ENCODE assay signal across 28 cellular contexts in the genomic region with DNA sequence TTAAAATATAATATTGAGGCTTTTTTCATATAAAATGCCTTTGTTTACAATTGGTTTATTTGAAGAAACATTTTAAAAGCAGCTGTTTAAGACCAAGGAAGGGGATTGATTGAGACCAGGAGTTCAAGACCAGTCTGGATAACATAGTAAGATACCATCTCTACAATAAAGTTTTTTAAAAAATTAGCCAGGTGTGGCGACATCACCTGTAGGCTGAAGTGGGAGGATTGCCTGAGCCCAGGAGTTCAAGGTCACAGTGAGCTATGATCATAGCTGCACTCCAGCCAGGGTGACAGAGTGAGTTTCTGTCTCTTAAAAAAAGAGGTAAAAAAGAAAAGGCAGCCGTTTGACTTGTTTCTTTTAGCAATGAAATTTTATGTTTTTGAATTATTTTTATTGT.
A peak's percentile ranks its signal among the peaks of the same experiment; 100 is the strongest.
DNase-seq lines count a peak whose midpoint lies in the region; ATAC-seq and TF ChIP-seq lines count a peak whose summit lies in the region.
"Had no signal": no experiment of that assay in that cellular context is flagged by ENCODE, and none has a peak within 500 bp of the region (broad histone marks: within the 10 kb centered on the region; RNA-seq: fewer than 3 reads in every experiment).

No MANE protein-coding gene starts in this region.

- no peak overlapping the region for H3K4me3 Mint-ChIP-seq in activated T-cell treated with anti-CD3 and anti-CD28 coated beads, Interleukin-2, amount 50 U/mL, for 24 hours
- peak overlapping the region in 3 of 4 donors; percentile 44 to 75 (median 60) for H3K4me3 Mint-ChIP-seq in IgD-negative memory B cell
- no peak overlapping the region for H3K4me3 Mint-ChIP-seq in stimulated activated memory B cell treated with anti-CD40 and anti-IgM and Interleukin-4, amounts not matched to agents 10 μg/mL and 1 μg/mL and 100 μg/mL, for 72 hours

- H3K27ac Mint-ChIP-seq in activated T-cell treated with anti-CD3 and anti-CD28 coated beads, Interleukin-2, amount 50 U/mL, for 24 hours = peak overlapping the region; percentile 40
- peak overlapping the region in 2 of 3 donors; percentile 25 to 67 for H3K27ac Mint-ChIP-seq in IgD-negative memory B cell
- H3K27ac Mint-ChIP-seq in stimulated activated memory B cell treated with anti-CD40 and anti-IgM and Interleukin-4, amounts not matched to agents 10 μg/mL and 1 μg/mL and 100 μg/mL, for 72 hours = peak overlapping the region; percentile 85

- DNase-seq in activated T-cell treated with anti-CD3 and anti-CD28 coated beads, Interleukin-2, amount 50 U/mL, for 24 hours = no peak
- DNase-seq in activated T-cell treated with anti-CD3 and anti-CD28 coated beads, Interleukin-2, amount 50 U/mL, for 1 hour = no peak
- DNase-seq in left lobe of liver (ENCODE audit: low spot score) (no peak), NCI-H2227 (lab: John Stamatoyannopoulos, UW; ENCODE audit: unreplicated experiment) (no peak), GM13976 (ENCODE audit: low spot score) (no peak), anterior cingulate cortex (lab: John Stamatoyannopoulos, UW) (no peak)
- DNase-seq: activated CD4-positive, alpha-beta T cell treated with anti-CD3 and anti-CD28 coated beads for 36 hours; activated CD8-positive, alpha-beta memory T cell treated with anti-CD3 and anti-CD28 coated beads for 24 hours; activated gamma-delta T cell treated with Interleukin-2 at 50 U/mL for 16 hours; activated naive CD8-positive, alpha-beta T cell treated with anti-CD3 and anti-CD28 coated beads, Interleukin-2, amount 50 U/mL, for 24 hours; AML-193; central memory CD4-positive, alpha-beta T cell; cortex of kidney; DMS53; erythroblast; NCI-H1092; NCI-H187 treated with DMSO at 0.1 percent for 48 hours; NCI-H226; NCI-H69; posterior cingulate gyrus; SHP77; small intestine; stimulated activated CD4-positive, alpha-beta T cell treated with anti-CD3 and anti-CD28 coated beads, Interleukin-1b, Interleukin-23, amount 100 ng/mL, for 48 hours; testis had no signal

- in situ Hi-C loops in GM13976 (cut with MboI; ENCODE audit: low sequenced_read_pairs, unreplicated experiment) = no loop called here

- no peaks in the 10 kb centered on the region for H3K9me3 Mint-ChIP-seq in activated T-cell treated with anti-CD3 and anti-CD28 coated beads, Interleukin-2, amount 50 U/mL, for 24 hours
- H3K9me3 Mint-ChIP-seq in IgD-negative memory B cell = no peaks in the 10 kb centered on the region
- H3K9me3 Mint-ChIP-seq in stimulated activated memory B cell treated with anti-CD40 and anti-IgM and Interleukin-4, amounts not matched to agents 10 μg/mL and 1 μg/mL and 100 μg/mL, for 72 hours = no peaks in the 10 kb centered on the region
- H3K9me3 Mint-ChIP-seq: activated naive CD8-positive, alpha-beta T cell treated with anti-CD3 and anti-CD28 coated beads, Interleukin-2, amount 50 U/mL, for 24 hours; stimulated activated naive CD8-positive, alpha-beta T cell treated with anti-CD3 and anti-CD28 coated beads, Interleukin-15, Interleukin-2, amounts not matched to agents 100 ng/mL and 50 ng/mL, for 24 hours had no signal

- TF ChIP-seq CTCF in GM13976 (IDR thresholded peaks at IDR 0.05; ENCODE audit: borderline replicate concordance, control extremely low read depth, extremely low read depth, insufficient read depth, missing control alignments) = no peak

- H3K36me3 Mint-ChIP-seq in activated T-cell treated with anti-CD3 and anti-CD28 coated beads, Interleukin-2, amount 50 U/mL, for 24 hours (ENCODE audit: low read depth) = peaks cover 69% of the 10 kb centered on the region
- peaks cover 7% of the 10 kb centered on the region for H3K36me3 Mint-ChIP-seq in IgD-negative memory B cell
- peaks cover 25% of the 10 kb centered on the region for H3K36me3 Mint-ChIP-seq in stimulated activated memory B cell treated with anti-CD40 and anti-IgM and Interleukin-4, amounts not matched to agents 10 μg/mL and 1 μg/mL and 100 μg/mL, for 72 hours

- peaks cover 23% of the 10 kb centered on the region for H3K4me1 Mint-ChIP-seq in activated T-cell treated with anti-CD3 and anti-CD28 coated beads, Interleukin-2, amount 50 U/mL, for 24 hours (ENCODE audit: low read depth)
- peaks cover 21 to 34% (median 29%) of the 10 kb centered on the region in 3 donors for H3K4me1 Mint-ChIP-seq in IgD-negative memory B cell
- H3K4me1 Mint-ChIP-seq in stimulated activated memory B cell treated with anti-CD40 and anti-IgM and Interleukin-4, amounts not matched to agents 10 μg/mL and 1 μg/mL and 100 μg/mL, for 72 hours = peaks cover 33% of the 10 kb centered on the region

- H3K27me3 Mint-ChIP-seq in activated T-cell treated with anti-CD3 and anti-CD28 coated beads, Interleukin-2, amount 50 U/mL, for 24 hours = no peaks in the 10 kb centered on the region
- no peaks in the 10 kb centered on the region for H3K27me3 Mint-ChIP-seq in IgD-negative memory B cell
- H3K27me3 Mint-ChIP-seq in stimulated activated memory B cell treated with anti-CD40 and anti-IgM and Interleukin-4, amounts not matched to agents 10 μg/mL and 1 μg/mL and 100 μg/mL, for 72 hours = no peaks in the 10 kb centered on the region
- H3K27me3 Mint-ChIP-seq: activated CD4-positive, alpha-beta T cell treated with anti-CD3 and anti-CD28 coated beads for 36 hours; activated naive CD8-positive, alpha-beta T cell treated with anti-CD3 and anti-CD28 coated beads, Interleukin-2, amount 50 U/mL, for 24 hours; stimulated activated naive CD8-positive, alpha-beta T cell treated with anti-CD3 and anti-CD28 coated beads, Interleukin-15, Interleukin-2, amounts not matched to agents 100 ng/mL and 50 ng/mL, for 24 hours had no signal

- ATAC-seq in left lobe of liver = peak; percentile 38
- no peak for ATAC-seq in stimulated activated memory B cell treated with anti-CD40 and anti-IgM and Interleukin-4, amounts not matched to agents 10 μg/mL and 1 μg/mL and 100 μg/mL, for 72 hours
- ATAC-seq: activated naive CD8-positive, alpha-beta T cell treated with anti-CD3 and anti-CD28 coated beads, Interleukin-2, amount 50 U/mL, for 24 hours; Panc1 had no signal

Comparison
In these comparisons a context has a peak if more than half of its experiments do, and no peak if none do; other contexts are left out.
1. H3K4me3 Mint-ChIP-seq: peak in IgD-negative memory B cell (3 of 4); none in activated T-cell treated with anti-CD3 and anti-CD28 coated beads, Interleukin-2, amount 50 U/mL, for 24 hours (single experiment) and stimulated activated memory B cell treated with anti-CD40 and anti-IgM and Interleukin-4, amounts not matched to agents 10 μg/mL and 1 μg/mL and 100 μg/mL, for 72 hours (single experiment).
2. Peak in every context shown above with its lines, with median percentiles within 50 percentile points of each other: H3K27ac Mint-ChIP-seq.